ENCODE assay signal across 8 cellular contexts in genomic region chr12:125090437-125090836, GRCh38.
"Had no signal": no experiment of that assay in that cellular context is flagged by ENCODE, and none has a peak within 500 bp of the region (broad histone marks: within the 10 kb centered on the region; RNA-seq: fewer than 3 reads in every experiment).

No MANE protein-coding gene starts in this region.

- H3K4me3 ChIP-seq: GM23338 had no signal

- FAIRE-seq: H1, H54 had no signal

- H3K27ac ChIP-seq: HL-60 had no signal

- DNase-seq: H9, HCEC 1CT, HFFc6, KG1 had no signal

- H3K4me2 ChIP-seq: GM23338 had no signal

- ATAC-seq: GM23338 had no signal

- H2AFZ ChIP-seq: GM23338 had no signal
